In genomic region chr7:97179454-97180104, GRCh38 we compare ENCODE assay signal across 8 cellular contexts.
DNase-seq lines count a peak whose midpoint lies in the region; ATAC-seq, FAIRE-seq and TF ChIP-seq lines count a peak whose summit lies in the region.

No MANE protein-coding gene starts in this region.

- TF ChIP-seq CTCF in OCI-LY1 (IDR thresholded peaks at IDR 0.05; ENCODE audit: low read length): peak; percentile 87
- TF ChIP-seq CTCF in glutamatergic neuron (IDR thresholded peaks at IDR 0.05; ENCODE audit: partially characterized antibody, unreplicated experiment): peak; percentile 75
- peak; percentile 73 for TF ChIP-seq CTCF in psoas muscle (IDR thresholded peaks at IDR 0.05)

- intact Hi-C loops in psoas muscle (cut with DNase I): loop anchor here (1.0 to 5.0 kb wide), 3 partner anchors 32 to 75 kb away; no protein-coding TSS in a partner anchor

- H3K36me3 Mint-ChIP-seq in glutamatergic neuron (ENCODE audit: unreplicated experiment): peaks cover 4% of the 10 kb centered on the region

- H3K9me2 ChIP-seq in OCI-LY1 (ENCODE audit: low read depth, low read length): no peaks in the 10 kb centered on the region

- no peak overlapping the region for H3K27ac Mint-ChIP-seq in glutamatergic neuron (ENCODE audit: unreplicated experiment)

- no peak overlapping the region for H3K9ac ChIP-seq in OCI-LY1 (ENCODE audit: low read length)

- H3K36me3 ChIP-seq in OCI-LY1 (ENCODE audit: insufficient read depth, low read length) (peaks cover 29% of the 10 kb centered on the region), psoas muscle (ENCODE audit: insufficient read depth in 1 of 2, low read depth in 1 of 2) (peaks cover 5 to 6% of the 10 kb centered on the region in 2 donors)

- H3K27me3 ChIP-seq in OCI-LY1 (ENCODE audit: insufficient read depth, low read length): no peaks in the 10 kb centered on the region
- H3K27me3 ChIP-seq in psoas muscle (ENCODE audit: insufficient read depth in 3 of 3, low read length in 2 of 3): no peaks in the 10 kb centered on the region

- no peaks in the 10 kb centered on the region for H3K4me1 ChIP-seq in OCI-LY1 (ENCODE audit: insufficient read depth, low read length, severe bottlenecking)
- no peaks in the 10 kb centered on the region for H3K4me1 ChIP-seq in psoas muscle

- H3K79me2 ChIP-seq in OCI-LY1 (ENCODE audit: insufficient read depth, low read length): no peaks in the 10 kb centered on the region

- FAIRE-seq in GM19239 (lab: Jason Lieb, UNC): peak; percentile 80

- peak in 2 of 4 donors; percentile 72 to 73 for ATAC-seq in psoas muscle

- no peak overlapping the region for H2AFZ ChIP-seq in OCI-LY1 (ENCODE audit: low read length)

- no peaks in the 10 kb centered on the region for H3K9me3 ChIP-seq in OCI-LY1 (ENCODE audit: low read length)
- no peaks in the 10 kb centered on the region for H3K9me3 ChIP-seq in psoas muscle

- H3K27ac ChIP-seq in OCI-LY1 (ENCODE audit: low read depth, low read length, poor library complexity, severe bottlenecking) (no peak overlapping the region), psoas muscle (no peak overlapping the region)

- H3K4me3 ChIP-seq in OCI-LY1 (ENCODE audit: low read depth, low read length, poor library complexity, severe bottlenecking) (no peak overlapping the region), psoas muscle (no peak overlapping the region)

- DNase-seq in COLO668 (lab: John Stamatoyannopoulos, UW; ENCODE audit: unreplicated experiment): peak; percentile 29
- DNase-seq in GM19239 (ENCODE audit: insufficient read length, low spot score): peak; percentile 35
- DNase-seq in HS-5 (ENCODE audit: low read depth): peak; percentile 9
- peak; percentile 31 for DNase-seq in activated gamma-delta T cell treated with anti-CD3 and anti-CD28 coated beads, Interleukin-2, amount 50 U/mL, for 16 hours (ENCODE audit: low read depth)
- no peak for DNase-seq in glutamatergic neuron
- no peak for DNase-seq in psoas muscle
- no peak for DNase-seq in NCI-H510A (lab: John Stamatoyannopoulos, UW)

- WGBS in psoas muscle, 3 donors: 1 to 3% (median 3%) methylated on average over 2 of the region's 2 CpGs

- no peaks in the 10 kb centered on the region for H3F3A ChIP-seq in OCI-LY1 (ENCODE audit: insufficient read depth, low read length)

- no peaks in the 10 kb centered on the region for H3K27me3 Mint-ChIP-seq in glutamatergic neuron (ENCODE audit: unreplicated experiment)

- no peak overlapping the region for H3K4me3 Mint-ChIP-seq in glutamatergic neuron (ENCODE audit: unreplicated experiment)

- no peak overlapping the region for H3K4me2 ChIP-seq in OCI-LY1 (ENCODE audit: low read length)

- no peaks in the 10 kb centered on the region for H4K20me1 ChIP-seq in OCI-LY1 (ENCODE audit: insufficient read depth, low read length)

- H3K4me1 Mint-ChIP-seq in glutamatergic neuron (ENCODE audit: low read depth, unreplicated experiment): no peaks in the 10 kb centered on the region

- no peaks in the 10 kb centered on the region for H3K9me3 Mint-ChIP-seq in glutamatergic neuron (ENCODE audit: unreplicated experiment)

Comparison
In these comparisons a context has a peak if more than half of its experiments do, and no peak if none do; other contexts are left out.
1. DNase-seq: peak in COLO668 (single experiment), GM19239 (single experiment), HS-5 (single experiment) and activated gamma-delta T cell treated with anti-CD3 and anti-CD28 coated beads, Interleukin-2, amount 50 U/mL, for 16 hours (single experiment); none in glutamatergic neuron (single experiment), psoas muscle (0 of 2) and NCI-H510A (single experiment).
2. Peak in every context shown above with its lines, with median percentiles within 50 percentile points of each other: CTCF ChIP-seq.